Comparison of ENCODE assay signal across 8 cellular contexts in genomic region chr6:154249499-154250298, GRCh38.
A peak's percentile ranks its signal among the peaks of the same experiment; 100 is the strongest.
DNase-seq lines count a peak whose midpoint lies in the region; ATAC-seq and TF ChIP-seq lines count a peak whose summit lies in the region.

No MANE protein-coding gene starts in this region.

- intact Hi-C loops in stomach (cut with DNase I; ENCODE audit: low total_unique reads) = no loop called here
- intact Hi-C loops in left lung (cut with DNase I) = no loop called here

- H3K9me3 ChIP-seq in stomach (no peaks in the 10 kb centered on the region), left lung (no peaks in the 10 kb centered on the region)

- H3K27ac ChIP-seq in stomach (peak overlapping the region in 4 of 5 donors; percentile 20 to 73 (median 40)), left lung (peak overlapping the region in 1 of 2 donors; percentile 68)

- peak; percentile 78 for DNase-seq in activated effector memory CD4-positive, alpha-beta T cell treated with anti-CD3 and anti-CD28 coated beads, Interleukin-2, amount 50 U/mL, for 16 hours
- no peak for DNase-seq in activated effector memory CD4-positive, alpha-beta T cell treated with Interleukin-2 at 50 U/mL for 16 hours
- peak; percentile 57 for DNase-seq in activated CD8-positive, alpha-beta T cell treated with anti-CD3 and anti-CD28 coated beads, Interleukin-2, amount 10 ng/mL, durations not matched to agents 7 days and 5 days
- no peak for DNase-seq in stomach
- DNase-seq in COR-L47 (lab: John Stamatoyannopoulos, UW) = no peak
- no peak for DNase-seq in NAMALWA (ENCODE audit: low spot score)
- no peak for DNase-seq in left lung

- H3K36me3 ChIP-seq in stomach (no peaks in the 10 kb centered on the region), left lung (no peaks in the 10 kb centered on the region)

- H3K4me3 Mint-ChIP-seq in activated CD8-positive, alpha-beta T cell treated with anti-CD3 and anti-CD28 coated beads, Interleukin-2, amount 10 ng/mL, durations not matched to agents 7 days and 5 days = peak overlapping the region; percentile 62

- H3K36me3 Mint-ChIP-seq in activated CD8-positive, alpha-beta T cell treated with anti-CD3 and anti-CD28 coated beads, Interleukin-2, amount 10 ng/mL, durations not matched to agents 7 days and 5 days (ENCODE audit: low read depth) = peaks cover 19% of the 10 kb centered on the region

- POLR2A ChIA-PET in activated CD8-positive, alpha-beta T cell treated with anti-CD3 and anti-CD28 coated beads, Interleukin-2, amount 10 ng/mL, durations not matched to agents 7 days and 5 days (lab: Charles Lee) = interaction anchor here (1.0 to 1.9 kb wide), 7 partner anchors 8 to 30 kb away, joined by 3 to 8 read pairs (median 4); no protein-coding TSS in a partner anchor

- CTCF ChIA-PET in activated CD8-positive, alpha-beta T cell treated with anti-CD3 and anti-CD28 coated beads, Interleukin-2, amount 10 ng/mL, durations not matched to agents 7 days and 5 days (lab: Charles Lee) = interaction anchor here (0.7 to 4.4 kb wide), 7 partner anchors 9 to 426 kb away, joined by 3 to 59 read pairs (median 8); no protein-coding TSS in a partner anchor

- peaks cover 69% of the 10 kb centered on the region for H3K4me1 Mint-ChIP-seq in activated CD8-positive, alpha-beta T cell treated with anti-CD3 and anti-CD28 coated beads, Interleukin-2, amount 10 ng/mL, durations not matched to agents 7 days and 5 days (ENCODE audit: low read depth)

- TF ChIP-seq CTCF in stomach (IDR thresholded peaks at IDR 0.05) (no peak), left lung (IDR thresholded peaks at IDR 0.05) (no peak)

- TF ChIP-seq EP300 in stomach (IDR thresholded peaks at IDR 0.05) = no peak

- no peak for TF ChIP-seq POLR2A in stomach (IDR thresholded peaks at IDR 0.05)

- peak overlapping the region; percentile 94 for H3K27ac Mint-ChIP-seq in activated CD8-positive, alpha-beta T cell treated with anti-CD3 and anti-CD28 coated beads, Interleukin-2, amount 10 ng/mL, durations not matched to agents 7 days and 5 days

- peaks cover 7% of the 10 kb centered on the region for H3K9me3 Mint-ChIP-seq in activated CD8-positive, alpha-beta T cell treated with anti-CD3 and anti-CD28 coated beads, Interleukin-2, amount 10 ng/mL, durations not matched to agents 7 days and 5 days (ENCODE audit: insufficient read depth)

- H3K27me3 ChIP-seq in stomach = no peaks in the 10 kb centered on the region
- H3K27me3 ChIP-seq in left lung = no peaks in the 10 kb centered on the region

- ATAC-seq in HG03064 (IDR thresholded peaks at IDR 0.05; ENCODE audit: low read depth, unreplicated experiment) (peak; percentile 66), left lung (no peak)
- ATAC-seq in activated CD8-positive, alpha-beta T cell treated with anti-CD3 and anti-CD28 coated beads, Interleukin-2, amount 10 ng/mL, durations not matched to agents 7 days and 5 days = peak; percentile 50

- peaks cover 0 to 13% (median 0%) of the 10 kb centered on the region in 4 donors for H3K4me1 ChIP-seq in stomach
- peaks cover 0 to 59% of the 10 kb centered on the region in 2 donors for H3K4me1 ChIP-seq in left lung

- WGBS in stomach, 5 donors = 72 to 80% (median 76%) methylated on average over 8 of the region's 8 CpGs

- H3K4me3 ChIP-seq in stomach = no peak overlapping the region
- H3K4me3 ChIP-seq in left lung = no peak overlapping the region

- no peaks in the 10 kb centered on the region for H3K27me3 Mint-ChIP-seq in activated CD8-positive, alpha-beta T cell treated with anti-CD3 and anti-CD28 coated beads, Interleukin-2, amount 10 ng/mL, durations not matched to agents 7 days and 5 days (ENCODE audit: low read depth)

Comparison
In these comparisons a context has a peak if more than half of its experiments do, and no peak if none do; other contexts are left out.
1. DNase-seq: peak in activated effector memory CD4-positive, alpha-beta T cell treated with anti-CD3 and anti-CD28 coated beads, Interleukin-2, amount 50 U/mL, for 16 hours (single experiment) and activated CD8-positive, alpha-beta T cell treated with anti-CD3 and anti-CD28 coated beads, Interleukin-2, amount 10 ng/mL, durations not matched to agents 7 days and 5 days (single experiment); none in activated effector memory CD4-positive, alpha-beta T cell treated with Interleukin-2 at 50 U/mL for 16 hours (single experiment), stomach (single experiment), COR-L47 (single experiment), NAMALWA (single experiment) and left lung (0 of 2).